ENCODE assay signal across 6 cellular contexts in genomic region chr19:48713041-48713863, GRCh38. TPM values are rescaled to one million over a fixed set of nuclear protein-coding genes. Genes with fewer than 3 reads are reported as not detected.
A peak's percentile ranks its signal among the peaks of the same experiment; 100 is the strongest.
DNase-seq lines count a peak whose midpoint lies in the region; ATAC-seq and TF ChIP-seq lines count a peak whose summit lies in the region.

No MANE protein-coding gene starts in this region.

- intact Hi-C loops in heart left ventricle (cut with DNase I) (loop anchor here in 7 of 10 donors (5.0 to 10.0 kb wide), 2 partner anchors 36 to 68 kb away; partner anchors contain the start of gene CA11 (in 1 of the 7)), Right ventricle myocardium superior (cut with DNase I) (no loop called here)

- no peak for TF ChIP-seq POLR2A in heart left ventricle (IDR thresholded peaks at IDR 0.05)

- TF ChIP-seq CTCF in heart left ventricle (IDR thresholded peaks at IDR 0.05) (peak in 1 of 12 donors; percentile 7), parathyroid adenoma (IDR thresholded peaks at IDR 0.05) (no peak)

- DNase-seq in heart left ventricle, result peak in 2 of 5 donors; percentile 27 to 36
- DNase-seq in Right ventricle myocardium superior, result no peak
- DNase-seq in cerebellar cortex (ENCODE audit: low spot score), result peak; percentile 56
- no peak for DNase-seq in NCI-H1048 (lab: John Stamatoyannopoulos, UW)
- no peak for DNase-seq in NCI-H226

- H3K79me2 ChIP-seq in parathyroid adenoma, result no peaks in the 10 kb centered on the region

- peak overlapping the region; percentile 45 to 84 (median 68) for H3K4me3 ChIP-seq in heart left ventricle
- H3K4me3 ChIP-seq in parathyroid adenoma (ENCODE audit: low read depth, low read length), result peak overlapping the region; percentile 78

- H3K36me3 ChIP-seq in heart left ventricle, result no peaks in the 10 kb centered on the region
- no peaks in the 10 kb centered on the region for H3K36me3 ChIP-seq in parathyroid adenoma (ENCODE audit: control insufficient read depth, insufficient read depth, low read length)

- WGBS in heart left ventricle, 4 donors, result 16 to 27% (median 21%) methylated on average over 21 to 25 of the region's 25 CpGs

- H3K4me2 ChIP-seq in parathyroid adenoma (ENCODE audit: low read length), result peak overlapping the region; percentile 85

- H3K4me1 ChIP-seq in heart left ventricle (peaks cover 4 to 45% (median 30%) of the 10 kb centered on the region in 12 donors), parathyroid adenoma (peaks cover 2% of the 10 kb centered on the region)

- H3K27me3 ChIP-seq in heart left ventricle (no peaks in the 10 kb centered on the region), parathyroid adenoma (ENCODE audit: control insufficient read depth, insufficient read depth, low read length) (no peaks in the 10 kb centered on the region)

- no peak overlapping the region for H3K9ac ChIP-seq in parathyroid adenoma

- H3K27ac ChIP-seq in heart left ventricle, result peak overlapping the region in 11 of 12 donors; percentile 27 to 90 (median 71)
- peak overlapping the region; percentile 64 for H3K27ac ChIP-seq in parathyroid adenoma

- H3K9me3 ChIP-seq in heart left ventricle, result peaks cover 0 to 5% (median 0%) of the 10 kb centered on the region in 12 donors
- no peaks in the 10 kb centered on the region for H3K9me3 ChIP-seq in parathyroid adenoma (ENCODE audit: control insufficient read depth, low read length)

- ATAC-seq in heart left ventricle (no peak), Right ventricle myocardium superior (ENCODE audit: poor library complexity) (no peak)

- H2AFZ ChIP-seq in parathyroid adenoma, result peak overlapping the region; percentile 67

RNA-seq across cellular contexts. Expression of gene MAMSTR, which starts 6.3 kb away (rescaled TPM):
- 1 to 10 TPM in 7 of 9 donors, under 1 TPM in 2; 0.65 to 5.5 (median 1.7) TPM for total RNA-seq in heart left ventricle
- polyA plus RNA-seq in heart left ventricle, result 1 to 10 TPM; 2.0 to 3.7 TPM
- total RNA-seq in Right ventricle myocardium superior, result 4.8 TPM

RNA-seq across cellular contexts. Expression of gene FUT2, which starts 17.5 kb away (rescaled TPM):
- under 1 TPM in 1 of 9 donors, not detected in 8; 0.14 TPM for total RNA-seq in heart left ventricle
- polyA plus RNA-seq in heart left ventricle, result under 1 TPM in 1 of 2 donors, not detected in 1; 0.19 TPM
- not detected for total RNA-seq in Right ventricle myocardium superior

RNA-seq across cellular contexts. Expression of gene RASIP1, which starts 27.2 kb away (rescaled TPM):
- total RNA-seq in heart left ventricle (10 to 100 TPM; 10.0 to 28.1 (median 15.3) TPM), Right ventricle myocardium superior (15.1 TPM)
- 10 to 100 TPM; 14.6 to 15.7 TPM for polyA plus RNA-seq in heart left ventricle

RNA-seq across cellular contexts. Expression of gene IZUMO1, which starts 33.5 kb away (rescaled TPM):
- total RNA-seq in heart left ventricle (under 1 TPM; 0.13 to 0.56 (median 0.42) TPM), Right ventricle myocardium superior (0.73 TPM)
- under 1 TPM; 0.53 to 0.93 TPM for polyA plus RNA-seq in heart left ventricle

RNA-seq across cellular contexts. Expression of gene FUT1, which starts 39.2 kb away (rescaled TPM):
- total RNA-seq in heart left ventricle (1 to 10 TPM; 1.8 to 6.2 (median 2.7) TPM), Right ventricle myocardium superior (1.8 TPM)
- 1 to 10 TPM; 2.3 to 3.0 TPM for polyA plus RNA-seq in heart left ventricle
